8 cellular contexts compared by ENCODE assay signal in the genomic region with DNA sequence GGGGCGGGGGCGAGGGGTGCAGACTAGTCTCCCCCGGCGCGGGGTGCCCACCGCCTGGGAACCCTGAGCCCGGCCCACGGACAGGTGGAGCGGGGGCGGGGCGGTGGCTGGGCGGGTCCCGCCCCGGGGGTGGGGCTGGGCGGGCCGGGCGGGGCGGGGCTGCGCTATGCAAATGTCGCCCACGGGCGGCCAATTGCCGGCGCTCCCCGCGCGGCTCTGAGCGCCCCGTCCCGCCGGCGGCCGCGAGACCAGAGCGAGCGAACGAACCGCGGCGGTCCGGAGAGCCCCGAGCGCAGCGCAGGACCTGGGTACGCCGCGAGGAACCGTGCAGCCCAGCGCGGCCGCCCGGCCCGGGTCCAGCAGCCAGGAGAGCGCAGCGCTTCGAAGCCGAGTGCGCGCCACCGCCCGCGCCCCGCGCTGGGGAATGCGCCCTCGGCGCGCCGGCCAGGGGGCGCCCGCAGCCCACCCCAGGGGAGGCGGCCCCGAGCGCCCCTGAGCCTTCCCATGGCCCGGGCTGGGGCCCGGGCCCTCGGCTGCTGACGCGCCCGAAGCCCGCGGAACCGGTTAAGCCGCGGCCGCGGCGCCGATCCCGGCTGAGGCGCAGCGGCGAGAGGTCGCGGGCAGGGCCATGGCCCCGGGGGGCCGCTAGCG. TPM values are rescaled to one million over a fixed set of nuclear protein-coding genes. Genes with fewer than 3 reads are reported as not detected.
DNase-seq lines count a peak whose midpoint lies in the region; ATAC-seq and TF ChIP-seq lines count a peak whose summit lies in the region.

Gene SEMA3F (plus strand): TSS at position 485 of the 651 bp plus-strand sequence. CDS start 4,299 bp downstream, outside the sequence.

- peak; percentile 70 for ATAC-seq in GM21825 (IDR thresholded peaks at IDR 0.05; ENCODE audit: unreplicated experiment)

- TF ChIP-seq CTCF in NB4 (IDR thresholded peaks at IDR 0.05; ENCODE audit: low read depth, low read length) = no peak

- H3K4me1 ChIP-seq in ectodermal cell (ENCODE audit: control insufficient read depth, insufficient read depth, low read length) = peaks cover 49% of the 10 kb centered on the region

- no peaks in the 10 kb centered on the region for H3K9me3 ChIP-seq in ectodermal cell (ENCODE audit: control insufficient read depth, low read length)

- H3K27ac ChIP-seq in ectodermal cell (ENCODE audit: insufficient read depth, low read depth, low read length, poor library complexity, severe bottlenecking) = no peak within 1 kb of the TSS

- H3K4me3 ChIP-seq in NB4 (ENCODE audit: low read depth, low read length) (no peak within 1 kb of the TSS), ectodermal cell (ENCODE audit: insufficient read depth, low read depth, low read length) (peak within 1 kb of the TSS; percentile 68)

- peaks cover 33% of the 10 kb centered on the region for H3K27me3 ChIP-seq in ectodermal cell (ENCODE audit: control insufficient read depth, insufficient read depth, low read length, poor library complexity, severe bottlenecking)

- in situ Hi-C loops in G401 (cut with HindIII; ENCODE audit: low sequenced_read_pairs) = no loop called here

- no peak for TF ChIP-seq POLR2A in NB4 (IDR thresholded peaks at IDR 0.05; ENCODE audit: extremely low read depth, insufficient read length)

- peak; percentile 70 for DNase-seq in G401 (ENCODE audit: low spot score)
- peak; percentile 65 for DNase-seq in NB4 (ENCODE audit: low read depth)
- peak; percentile 63 for DNase-seq in activated CD4-positive, alpha-beta T cell treated with anti-CD3 and anti-CD28 coated beads, Interleukin-2, amount 50 U/mL, for 1 hour
- DNase-seq in lung microvascular endothelial cell (ENCODE audit: low read depth in 2 of 2) = peak; percentile 80 to 81
- DNase-seq in stimulated activated CD8-positive, alpha-beta memory T cell treated with anti-CD3 and anti-CD28 coated beads, Interleukin-12 subunit alpha, Interleukin-12 subunit beta, amount 100 ng/mL, for 24 hours (ENCODE audit: extremely low read depth) = peak; percentile 39
- no peak for DNase-seq in middle frontal gyrus (ENCODE audit: extremely low spot score, low spot score)

- 0% methylated on average over 98 of the region's 98 CpGs for WGBS in ectodermal cell, 2 experiments

- no peaks in the 10 kb centered on the region for H3K36me3 ChIP-seq in ectodermal cell (ENCODE audit: control insufficient read depth, insufficient read depth, low read length)

RNA-seq across cellular contexts. Expression of gene SEMA3F, which starts in this region (rescaled TPM):
- total RNA-seq in G401 (2014; rRNA removed; shearing (Covaris generic)) = 46.9 and 55.8 TPM in 2 replicates
- 57.7 TPM for polyA plus RNA-seq in ectodermal cell (2013, experiment 1 of 4)
- 55.4 TPM for polyA plus RNA-seq in ectodermal cell (2013, experiment 2 of 4)
- polyA plus RNA-seq in ectodermal cell (2013, experiment 3 of 4) = 39.7 TPM
- 41.2 TPM for polyA plus RNA-seq in ectodermal cell (2013, experiment 4 of 4)
- total RNA-seq in lung microvascular endothelial cell = 8.3 and 16.1 TPM in 2 replicates
